In genomic region chr10:132441818-132442217, GRCh38 we compare ENCODE assay signal across 26 cellular contexts. TPM values are rescaled to one million over a fixed set of nuclear protein-coding genes. Genes with fewer than 3 reads are reported as not detected.
DNase-seq lines count a peak whose midpoint lies in the region; ATAC-seq, FAIRE-seq and TF ChIP-seq lines count a peak whose summit lies in the region.
"Had no signal": no experiment of that assay in that cellular context is flagged by ENCODE, and none has a peak within 500 bp of the region (broad histone marks: within the 10 kb centered on the region; RNA-seq: fewer than 3 reads in every experiment).

No MANE protein-coding gene starts in this region.

- no peaks in the 10 kb centered on the region for H3F3A ChIP-seq in SK-N-SH (replicated peaks; ENCODE audit: insufficient read depth)

- H3K9me3 ChIP-seq in SK-N-SH = no peaks in the 10 kb centered on the region
- H3K9me3 ChIP-seq: A549, esophagus muscularis mucosa, uterus had no signal

- 91% methylated on average over 16 of the region's 16 CpGs for WGBS in SK-N-SH (ENCODE audit: low lambda C conversion rate)

- TF ChIP-seq CTCF in mesothelial cell of epicardium (IDR thresholded peaks at IDR 0.05; ENCODE audit: unreplicated experiment) (no peak), SK-N-SH (IDR thresholded peaks at IDR 0.05) (no peak)

- no peak overlapping the region for H3K4me3 ChIP-seq in SK-N-SH (ENCODE audit: low read depth in 2 of 2, low read length in 1 of 2)
- H3K4me3 ChIP-seq: A549, esophagus muscularis mucosa, GM23248, uterus had no signal

- H4K20me1 ChIP-seq in SK-N-SH (ENCODE audit: insufficient read depth) = no peaks in the 10 kb centered on the region

- H3K4me2 ChIP-seq in SK-N-SH = no peak overlapping the region
- H3K4me2 ChIP-seq: A549 had no signal

- H3K4me1 ChIP-seq in SK-N-SH (ENCODE audit: control insufficient read depth in 1 of 2, insufficient read depth in 2 of 2, low read depth in 1 of 2, low read length in 1 of 2) = peaks cover 4 to 13% of the 10 kb centered on the region in 2 experiments; a peak in 2 of 4 replicates

- no peaks in the 10 kb centered on the region for H3K79me2 ChIP-seq in SK-N-SH (ENCODE audit: insufficient read depth)

- no peaks in the 10 kb centered on the region for H3K27me3 ChIP-seq in SK-N-SH (ENCODE audit: insufficient read depth)
- H3K27me3 ChIP-seq: esophagus muscularis mucosa, uterus had no signal

- TF ChIP-seq EP300 in SK-N-SH (IDR thresholded peaks at IDR 0.05; ENCODE audit: borderline replicate concordance in 1 of 2, low read depth in 1 of 2, low read length in 1 of 2) = no peak

- ATAC-seq in activated CD8-positive, alpha-beta T cell treated with anti-CD3 and anti-CD28 coated beads, Interleukin-2, amount 10 ng/mL, durations not matched to agents 7 days and 5 days = no peak
- no peak for ATAC-seq in stimulated activated naive B cell treated with anti-CD40 and anti-IgM and Interleukin-4, amounts not matched to agents 10 μg/mL and 1 μg/mL and 100 μg/mL, for 72 hours (replicated peaks)
- ATAC-seq: A549 had no signal

- CTCF ChIA-PET in activated CD4-positive, alpha-beta memory T cell treated with anti-CD3 and anti-CD28 coated beads for 36 hours (lab: Charles Lee) = no interaction called here
- CTCF ChIA-PET in activated CD4-positive, alpha-beta memory T cell treated with anti-CD3 and anti-CD28 coated beads, Interleukin-2, amount 10 ng/mL, durations not matched to agents 7 days and 5 days (lab: Charles Lee) = no interaction called here
- CTCF ChIA-PET in activated CD8-positive, alpha-beta T cell treated with anti-CD3 and anti-CD28 coated beads, Interleukin-2, amount 10 ng/mL, durations not matched to agents 7 days and 5 days (lab: Charles Lee) = no interaction called here
- CTCF ChIA-PET in SK-N-SH (lab: Yijun Ruan, JAX) = no interaction called here

- intact Hi-C loops in activated CD4-positive, alpha-beta memory T cell treated with anti-CD3 and anti-CD28 coated beads for 36 hours (cut with micrococcal nuclease) = no loop called here

- no peak overlapping the region for H3K4me3 Mint-ChIP-seq in activated CD4-positive, alpha-beta memory T cell treated with anti-CD3 and anti-CD28 coated beads for 36 hours
- H3K4me3 Mint-ChIP-seq in activated CD4-positive, alpha-beta memory T cell treated with anti-CD3 and anti-CD28 coated beads, Interleukin-2, amount 10 ng/mL, durations not matched to agents 7 days and 5 days = no peak overlapping the region
- H3K4me3 Mint-ChIP-seq in activated CD8-positive, alpha-beta T cell treated with anti-CD3 and anti-CD28 coated beads, Interleukin-2, amount 10 ng/mL, durations not matched to agents 7 days and 5 days = no peak overlapping the region
- H3K4me3 Mint-ChIP-seq in mesothelial cell of epicardium = no peak overlapping the region
- H3K4me3 Mint-ChIP-seq in stimulated activated naive B cell treated with anti-CD40 and anti-IgM and Interleukin-4, amounts not matched to agents 10 μg/mL and 1 μg/mL and 100 μg/mL, for 72 hours = no peak overlapping the region

- H3K36me3 Mint-ChIP-seq in activated CD4-positive, alpha-beta memory T cell treated with anti-CD3 and anti-CD28 coated beads for 36 hours = no peaks in the 10 kb centered on the region
- no peaks in the 10 kb centered on the region for H3K36me3 Mint-ChIP-seq in activated CD4-positive, alpha-beta memory T cell treated with anti-CD3 and anti-CD28 coated beads, Interleukin-2, amount 10 ng/mL, durations not matched to agents 7 days and 5 days (ENCODE audit: low read depth)
- no peaks in the 10 kb centered on the region for H3K36me3 Mint-ChIP-seq in activated CD8-positive, alpha-beta T cell treated with anti-CD3 and anti-CD28 coated beads, Interleukin-2, amount 10 ng/mL, durations not matched to agents 7 days and 5 days (ENCODE audit: low read depth)
- H3K36me3 Mint-ChIP-seq in mesothelial cell of epicardium = no peaks in the 10 kb centered on the region
- H3K36me3 Mint-ChIP-seq in stimulated activated naive B cell treated with anti-CD40 and anti-IgM and Interleukin-4, amounts not matched to agents 10 μg/mL and 1 μg/mL and 100 μg/mL, for 72 hours = no peaks in the 10 kb centered on the region

- H3K27ac ChIP-seq in SK-N-SH (ENCODE audit: low read depth in 2 of 2, low read length in 1 of 2) = no peak overlapping the region
- H3K27ac ChIP-seq: A549, C4-2B, esophagus muscularis mucosa, GM23248, RWPE1 had no signal

- DNase-seq in activated CD4-positive, alpha-beta memory T cell treated with anti-CD3 and anti-CD28 coated beads for 36 hours = no peak
- no peak for DNase-seq in activated CD4-positive, alpha-beta memory T cell treated with anti-CD3 and anti-CD28 coated beads, Interleukin-2, amount 10 ng/mL, durations not matched to agents 7 days and 5 days
- DNase-seq in activated CD8-positive, alpha-beta T cell treated with anti-CD3 and anti-CD28 coated beads, Interleukin-2, amount 10 ng/mL, durations not matched to agents 7 days and 5 days = no peak
- DNase-seq in mesothelial cell of epicardium (ENCODE audit: low spot score in 2 of 2, unreplicated experiment in 2 of 2) (no peak), SK-N-SH (no peak), GM12892 (ENCODE audit: insufficient read length) (no peak)
- no peak for DNase-seq in stimulated activated naive B cell treated with anti-CD40 and anti-IgM and Interleukin-4, amounts not matched to agents 10 μg/mL and 1 μg/mL and 100 μg/mL, for 72 hours
- no peak for DNase-seq in activated CD4-positive, CD25-positive, alpha-beta regulatory T cell (lab: John Stamatoyannopoulos, UW)
- DNase-seq: activated naive CD4-positive, alpha-beta T cell treated with Interleukin-2 at 50 U/mL for 16 hours; effector memory CD4-positive, alpha-beta T cell; GDM1; GM23248; kidney glomerular epithelial cell; MM.1S; NCI-H146; NCI-H69; retina; stimulated activated CD4-positive, alpha-beta T cell treated with anti-CD3 and anti-CD28 coated beads, Interleukin-4, amount 100 ng/mL, for 4 hours; uterus had no signal

- peaks cover 16% of the 10 kb centered on the region for H3K4me1 Mint-ChIP-seq in activated CD4-positive, alpha-beta memory T cell treated with anti-CD3 and anti-CD28 coated beads for 36 hours (ENCODE audit: low read depth)
- peaks cover 25% of the 10 kb centered on the region for H3K4me1 Mint-ChIP-seq in activated CD4-positive, alpha-beta memory T cell treated with anti-CD3 and anti-CD28 coated beads, Interleukin-2, amount 10 ng/mL, durations not matched to agents 7 days and 5 days
- H3K4me1 Mint-ChIP-seq in activated CD8-positive, alpha-beta T cell treated with anti-CD3 and anti-CD28 coated beads, Interleukin-2, amount 10 ng/mL, durations not matched to agents 7 days and 5 days (ENCODE audit: low read depth) = peaks cover 34% of the 10 kb centered on the region
- H3K4me1 Mint-ChIP-seq in mesothelial cell of epicardium = peaks cover 28% of the 10 kb centered on the region
- H3K4me1 Mint-ChIP-seq in stimulated activated naive B cell treated with anti-CD40 and anti-IgM and Interleukin-4, amounts not matched to agents 10 μg/mL and 1 μg/mL and 100 μg/mL, for 72 hours = peaks cover 23 to 44% of the 10 kb centered on the region in 2 donors

- no peaks in the 10 kb centered on the region for H3K27me3 Mint-ChIP-seq in activated CD4-positive, alpha-beta memory T cell treated with anti-CD3 and anti-CD28 coated beads for 36 hours
- H3K27me3 Mint-ChIP-seq in activated CD4-positive, alpha-beta memory T cell treated with anti-CD3 and anti-CD28 coated beads, Interleukin-2, amount 10 ng/mL, durations not matched to agents 7 days and 5 days = no peaks in the 10 kb centered on the region
- no peaks in the 10 kb centered on the region for H3K27me3 Mint-ChIP-seq in activated CD8-positive, alpha-beta T cell treated with anti-CD3 and anti-CD28 coated beads, Interleukin-2, amount 10 ng/mL, durations not matched to agents 7 days and 5 days (ENCODE audit: low read depth)
- H3K27me3 Mint-ChIP-seq in mesothelial cell of epicardium (ENCODE audit: low read depth) = no peaks in the 10 kb centered on the region
- H3K27me3 Mint-ChIP-seq in stimulated activated naive B cell treated with anti-CD40 and anti-IgM and Interleukin-4, amounts not matched to agents 10 μg/mL and 1 μg/mL and 100 μg/mL, for 72 hours = no peaks in the 10 kb centered on the region

- H3K9ac ChIP-seq in SK-N-SH = no peak overlapping the region
- H3K9ac ChIP-seq: GM23248 had no signal

- no peaks in the 10 kb centered on the region for H3K9me2 ChIP-seq in SK-N-SH

- TF ChIP-seq POLR2A in GM12892 (IDR thresholded peaks at IDR 0.05; ENCODE audit: low read depth, low read length) = no peak

- H3K27ac Mint-ChIP-seq in activated CD4-positive, alpha-beta memory T cell treated with anti-CD3 and anti-CD28 coated beads for 36 hours = peak overlapping the region; percentile 35
- H3K27ac Mint-ChIP-seq in activated CD4-positive, alpha-beta memory T cell treated with anti-CD3 and anti-CD28 coated beads, Interleukin-2, amount 10 ng/mL, durations not matched to agents 7 days and 5 days = no peak overlapping the region
- H3K27ac Mint-ChIP-seq in activated CD8-positive, alpha-beta T cell treated with anti-CD3 and anti-CD28 coated beads, Interleukin-2, amount 10 ng/mL, durations not matched to agents 7 days and 5 days = peak overlapping the region; percentile 74
- H3K27ac Mint-ChIP-seq in mesothelial cell of epicardium = peak overlapping the region; percentile 35
- H3K27ac Mint-ChIP-seq in stimulated activated naive B cell treated with anti-CD40 and anti-IgM and Interleukin-4, amounts not matched to agents 10 μg/mL and 1 μg/mL and 100 μg/mL, for 72 hours = peak overlapping the region; percentile 72

- POLR2A ChIA-PET in activated CD4-positive, alpha-beta memory T cell treated with anti-CD3 and anti-CD28 coated beads for 36 hours (lab: Charles Lee) = no interaction called here
- POLR2A ChIA-PET in activated CD4-positive, alpha-beta memory T cell treated with anti-CD3 and anti-CD28 coated beads, Interleukin-2, amount 10 ng/mL, durations not matched to agents 7 days and 5 days (lab: Charles Lee) = interaction anchor here (0.6 kb wide), 1 partner anchor 823 kb away, joined by 3 read pairs; no protein-coding TSS in a partner anchor
- POLR2A ChIA-PET in activated CD8-positive, alpha-beta T cell treated with anti-CD3 and anti-CD28 coated beads, Interleukin-2, amount 10 ng/mL, durations not matched to agents 7 days and 5 days (lab: Charles Lee) = interaction anchor here (0.9 kb wide), 1 partner anchor 51 kb away, joined by 4 read pairs; no protein-coding TSS in a partner anchor
- POLR2A ChIA-PET in SK-N-SH (lab: Yijun Ruan, JAX) = no interaction called here

- no peak for TF ChIP-seq RAD21 in SK-N-SH (IDR thresholded peaks at IDR 0.05; ENCODE audit: low read length)

- FAIRE-seq in GM12892 (lab: Jason Lieb, UNC) = no peak
- FAIRE-seq: A549, astrocyte, GM19239, TTC549 had no signal

- H3K36me3 ChIP-seq in SK-N-SH (replicated peaks in 1 of 2; ENCODE audit: control insufficient read depth in 1 of 2, insufficient read depth in 2 of 2, low read length in 1 of 2) = no peaks in the 10 kb centered on the region
- H3K36me3 ChIP-seq: esophagus muscularis mucosa, uterus had no signal

- no peaks in the 10 kb centered on the region for H3K9me3 Mint-ChIP-seq in activated CD4-positive, alpha-beta memory T cell treated with anti-CD3 and anti-CD28 coated beads for 36 hours
- H3K9me3 Mint-ChIP-seq in activated CD4-positive, alpha-beta memory T cell treated with anti-CD3 and anti-CD28 coated beads, Interleukin-2, amount 10 ng/mL, durations not matched to agents 7 days and 5 days = peaks cover 4% of the 10 kb centered on the region
- H3K9me3 Mint-ChIP-seq in activated CD8-positive, alpha-beta T cell treated with anti-CD3 and anti-CD28 coated beads, Interleukin-2, amount 10 ng/mL, durations not matched to agents 7 days and 5 days (ENCODE audit: insufficient read depth) = no peaks in the 10 kb centered on the region
- no peaks in the 10 kb centered on the region for H3K9me3 Mint-ChIP-seq in mesothelial cell of epicardium
- H3K9me3 Mint-ChIP-seq in stimulated activated naive B cell treated with anti-CD40 and anti-IgM and Interleukin-4, amounts not matched to agents 10 μg/mL and 1 μg/mL and 100 μg/mL, for 72 hours = no peaks in the 10 kb centered on the region

- H2AFZ ChIP-seq in SK-N-SH (ENCODE audit: low read depth) = no peak overlapping the region
- H2AFZ ChIP-seq: GM23248 had no signal

RNA-seq across cellular contexts. Expression of gene PWWP2B, which starts 44.8 kb away (rescaled TPM):
- 1 to 10 TPM; 3.0 to 3.1 TPM for total RNA-seq in activated CD4-positive, alpha-beta memory T cell treated with anti-CD3 and anti-CD28 coated beads for 36 hours
- total RNA-seq in activated CD4-positive, alpha-beta memory T cell treated with anti-CD3 and anti-CD28 coated beads, Interleukin-2, amount 10 ng/mL, durations not matched to agents 7 days and 5 days = 1 to 10 TPM; 5.5 to 6.3 TPM
- 10 to 100 TPM; 15.0 to 15.7 TPM for total RNA-seq in activated CD8-positive, alpha-beta T cell treated with anti-CD3 and anti-CD28 coated beads, Interleukin-2, amount 10 ng/mL, durations not matched to agents 7 days and 5 days
- 23.9 to 24.7 TPM (median 24.2 TPM) in 3 replicates for total RNA-seq in mesothelial cell of epicardium
- polyA plus RNA-seq in SK-N-SH (2012; rRNA removed) = 2.0 and 2.4 TPM in 2 replicates
- 0.93 and 1.9 TPM in 2 replicates for polyA plus RNA-seq in SK-N-SH (2012; cell fraction: cytosol; rRNA removed)
- 2.3 and 3.2 TPM in 2 replicates for polyA plus RNA-seq in SK-N-SH (2012; cell fraction: nucleus; rRNA removed)
- polyA plus RNA-seq in GM12892 (2012; ENCODE audit: missing spikeins) = not detected

Comparison
In these comparisons a context has a peak if more than half of its experiments do, and no peak if none do; other contexts are left out.
1. POLR2A ChIA-PET loops: an anchor here in activated CD4-positive, alpha-beta memory T cell treated with anti-CD3 and anti-CD28 coated beads, Interleukin-2, amount 10 ng/mL, durations not matched to agents 7 days and 5 days (0.6 kb wide) and activated CD8-positive, alpha-beta T cell treated with anti-CD3 and anti-CD28 coated beads, Interleukin-2, amount 10 ng/mL, durations not matched to agents 7 days and 5 days (0.9 kb wide); none called in activated CD4-positive, alpha-beta memory T cell treated with anti-CD3 and anti-CD28 coated beads for 36 hours and SK-N-SH.